In the genomic region with DNA sequence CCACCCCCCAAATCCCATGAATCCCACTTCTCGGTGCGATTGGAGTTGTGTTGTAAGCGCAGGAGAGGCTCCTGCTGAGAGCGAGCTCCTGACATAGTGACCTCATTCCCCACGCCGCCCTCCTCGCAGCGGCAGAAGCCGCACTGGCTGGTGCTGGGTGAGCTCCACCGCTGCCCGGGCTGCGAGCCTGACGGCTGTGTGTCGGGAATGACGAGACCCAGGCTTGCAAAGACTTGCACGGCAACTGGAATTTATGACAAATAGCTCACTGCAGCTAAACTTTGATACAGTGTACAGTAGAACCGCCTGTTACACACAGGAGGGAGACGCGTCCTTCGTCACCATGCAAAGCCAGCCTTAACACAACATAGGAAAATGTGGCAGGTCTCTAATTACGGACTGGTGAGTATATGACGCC, we compare ENCODE assay signal across 8 cellular contexts.
DNase-seq lines count a peak whose midpoint lies in the region; ATAC-seq and TF ChIP-seq lines count a peak whose summit lies in the region.

No MANE protein-coding gene starts in this region.

- H3K4me3 ChIP-seq in PC-9 (peak overlapping the region; percentile 60), fibroblast of the aortic adventitia (ENCODE audit: low read depth, low read length) (peak overlapping the region; percentile 58), neuronal stem cell (ENCODE audit: low read length in 2 of 2) (peak overlapping the region; percentile 47 to 75)

- CTCF ChIA-PET in PC-9 (lab: Charles Lee): no interaction called here

- WGBS in neuronal stem cell (ENCODE audit: extremely low coverage in 2 of 2, insufficient read length in 2 of 2, insufficient replicate concordance in 1 of 2), 2 donors: no CpG with 5 or more reads among the region's 22 CpGs

- peaks cover 12% of the 10 kb centered on the region for H3K4me1 ChIP-seq in PC-9 (replicated peaks; ENCODE audit: insufficient read depth)
- peaks cover 21% of the 10 kb centered on the region in 2 donors for H3K4me1 ChIP-seq in neuronal stem cell (ENCODE audit: control insufficient read depth in 2 of 2, insufficient read depth in 1 of 2, low read depth in 1 of 2, low read length in 2 of 2)

- POLR2A ChIA-PET in PC-9 (lab: Charles Lee; ENCODE audit: unreplicated experiment): interaction anchor here (0.6 kb wide), 4 partner anchors 12 to 314 kb away, joined by 3 to 7 read pairs (median 4); no protein-coding TSS in a partner anchor

- H3K27me3 ChIP-seq in PC-9 (ENCODE audit: insufficient read depth, low read depth) (no peaks in the 10 kb centered on the region), neuronal stem cell (ENCODE audit: control insufficient read depth in 3 of 3, insufficient read depth in 3 of 3, low read depth in 1 of 3, low read length in 3 of 3) (no peaks in the 10 kb centered on the region)

- H3K9ac ChIP-seq in neuronal stem cell (ENCODE audit: low read depth, low read length, poor library complexity): peak overlapping the region; percentile 46

- intact Hi-C loops in PC-9 (cut with micrococcal nuclease; ENCODE audit: unreplicated experiment): loop anchor here (1.0 to 10.0 kb wide), 2 partner anchors 41 to 177 kb away; no protein-coding TSS in a partner anchor

- no peak overlapping the region for H2BK5ac ChIP-seq in neuronal stem cell (ENCODE audit: low read length)

- H2AFZ ChIP-seq in PC-9 (peak overlapping the region; percentile 78), neuronal stem cell (ENCODE audit: low read length) (peak overlapping the region; percentile 69)

- peaks cover 13% of the 10 kb centered on the region; the same call in 1 of the 2 replicates for H3F3A ChIP-seq in PC-9 (ENCODE audit: insufficient read depth, low read depth)

- no peak overlapping the region for H2BK15ac ChIP-seq in neuronal stem cell (ENCODE audit: low read length)

- TF ChIP-seq CTCF in PC-9 (conservative IDR thresholded peaks at IDR 0.05) (no peak), fibroblast of the aortic adventitia (IDR thresholded peaks at IDR 0.05; ENCODE audit: insufficient read depth, low read length) (no peak)

- no peak overlapping the region for H2AK5ac ChIP-seq in neuronal stem cell (ENCODE audit: low read depth, low read length)

- DNase-seq in ELR (ENCODE audit: low read depth): peak; percentile 59
- peak; percentile 75 to 76 for DNase-seq in PC-9
- peak; percentile 85 for DNase-seq in fibroblast of the aortic adventitia (ENCODE audit: low read depth)
- DNase-seq in neuronal stem cell (ENCODE audit: low spot score): peak; percentile 60
- no peak for DNase-seq in D341Med (ENCODE audit: low spot score)

- peak overlapping the region; percentile 81 for H3K18ac ChIP-seq in neuronal stem cell (ENCODE audit: low read length)

- H3K79me2 ChIP-seq in PC-9 (ENCODE audit: low read depth): no peaks in the 10 kb centered on the region

- H3K27ac ChIP-seq in PC-9 (peak overlapping the region; percentile 78), neuronal stem cell (replicated peaks; ENCODE audit: low read length) (peak overlapping the region; percentile 86)

- no peak overlapping the region for H3K4ac ChIP-seq in neuronal stem cell (ENCODE audit: low read length)

- no peaks in the 10 kb centered on the region for H3K9me2 ChIP-seq in PC-9 (ENCODE audit: insufficient read depth)

- H3K9me3 ChIP-seq in PC-9 (ENCODE audit: insufficient read depth, low read depth): no peaks in the 10 kb centered on the region
- no peaks in the 10 kb centered on the region for H3K9me3 ChIP-seq in neuronal stem cell (replicated peaks in 1 of 2; ENCODE audit: control insufficient read depth in 2 of 2, insufficient read depth in 1 of 2, low read depth in 1 of 2, low read length in 2 of 2)

- H3K36me3 ChIP-seq in PC-9 (ENCODE audit: low read depth) (no peaks in the 10 kb centered on the region), neuronal stem cell (replicated peaks in 1 of 2; ENCODE audit: control insufficient read depth in 2 of 2, insufficient read depth in 2 of 2, low read length in 2 of 2) (peaks cover 0 to 3% of the 10 kb centered on the region in 2 donors)

- H4K8ac ChIP-seq in neuronal stem cell (ENCODE audit: low read depth, low read length): no peak overlapping the region

- H2BK12ac ChIP-seq in neuronal stem cell (ENCODE audit: low read length): peak overlapping the region; percentile 59

- H3K4me2 ChIP-seq in PC-9 (peak overlapping the region; percentile 87), neuronal stem cell (ENCODE audit: insufficient read depth, low read length, poor library complexity, severe bottlenecking) (peak overlapping the region; percentile 56)

- H4K20me1 ChIP-seq in PC-9 (ENCODE audit: insufficient read depth): no peaks in the 10 kb centered on the region

- H3K14ac ChIP-seq in neuronal stem cell (ENCODE audit: low read length): no peak overlapping the region

- ATAC-seq in GM18907 (IDR thresholded peaks at IDR 0.05; ENCODE audit: unreplicated experiment) (no peak), GM19035 (IDR thresholded peaks at IDR 0.05; ENCODE audit: unreplicated experiment) (no peak), GM18520 (IDR thresholded peaks at IDR 0.05; ENCODE audit: unreplicated experiment) (no peak)

- no peak overlapping the region for H4K91ac ChIP-seq in neuronal stem cell (ENCODE audit: low read depth, low read length, poor library complexity)

- H3K23ac ChIP-seq in neuronal stem cell (ENCODE audit: low read depth, low read length, poor library complexity): no peak overlapping the region

- BruUV-seq in PC-9 (replicated peaks; lab: Mats Ljungman, UMichigan): TSS peak; percentile 94

- no peaks in the 10 kb centered on the region for H3K79me1 ChIP-seq in neuronal stem cell (ENCODE audit: low read depth, low read length)

- no peak overlapping the region for H2BK120ac ChIP-seq in neuronal stem cell (ENCODE audit: low read depth, low read length)
